22 cellular contexts compared by ENCODE assay signal in the genomic region with DNA sequence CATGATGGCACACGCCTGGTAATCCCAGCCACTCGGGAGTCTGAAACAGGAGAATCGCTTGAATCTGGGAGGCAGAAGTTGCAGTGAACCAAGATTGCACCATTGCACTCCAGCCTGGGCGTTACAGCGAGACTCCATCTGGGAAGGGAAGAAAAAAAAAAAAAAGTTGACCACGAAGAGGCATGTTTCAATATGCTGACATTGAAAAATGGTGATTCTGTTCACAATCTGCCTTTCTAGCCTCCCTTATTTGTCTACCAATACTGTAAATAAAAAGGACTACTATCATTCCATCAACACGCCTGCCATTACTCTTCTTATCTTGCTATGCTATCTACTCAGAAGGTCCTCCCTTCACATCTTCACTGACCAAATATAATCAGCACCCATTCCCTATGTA. TPM values are rescaled to one million over a fixed set of nuclear protein-coding genes. Genes with fewer than 3 reads are reported as not detected.
A peak's percentile ranks its signal among the peaks of the same experiment; 100 is the strongest.
DNase-seq lines count a peak whose midpoint lies in the region; ATAC-seq, FAIRE-seq and TF ChIP-seq lines count a peak whose summit lies in the region.
"Had no signal": no experiment of that assay in that cellular context is flagged by ENCODE, and none has a peak within 500 bp of the region (broad histone marks: within the 10 kb centered on the region; RNA-seq: fewer than 3 reads in every experiment).

No MANE protein-coding gene starts in this region.

- TF ChIP-seq RAD21 in A549 (conservative IDR thresholded peaks at IDR 0.05 in 1 of 2, IDR thresholded peaks at IDR 0.05 in 1 of 2), result no peak
- no peak for TF ChIP-seq RAD21 in GM12878 (IDR thresholded peaks at IDR 0.05; ENCODE audit: insufficient read depth, low read depth, low read length)

- H3K27me3 Mint-ChIP-seq in T-helper 17 cell (no peaks in the 10 kb centered on the region), endothelial cell (ENCODE audit: unreplicated experiment) (no peaks in the 10 kb centered on the region)
- H3K27me3 Mint-ChIP-seq in activated naive CD4-positive, alpha-beta T cell treated with anti-CD3 and anti-CD28 coated beads, Interleukin-2, amount 10 ng/mL, durations not matched to agents 7 days and 5 days, result no peaks in the 10 kb centered on the region
- H3K27me3 Mint-ChIP-seq: CD4-positive, CD25-positive, alpha-beta regulatory T cell; CD8-positive, alpha-beta memory T cell had no signal

- BruUV-seq in GM12878 (replicated peaks; lab: Mats Ljungman, UMichigan), result TSS peak; percentile 33

- no peaks in the 10 kb centered on the region for H3K9me3 Mint-ChIP-seq in endothelial cell (ENCODE audit: unreplicated experiment)
- no peaks in the 10 kb centered on the region for H3K9me3 Mint-ChIP-seq in activated naive CD4-positive, alpha-beta T cell treated with anti-CD3 and anti-CD28 coated beads, Interleukin-2, amount 10 ng/mL, durations not matched to agents 7 days and 5 days
- H3K9me3 Mint-ChIP-seq: CD8-positive, alpha-beta memory T cell had no signal

- no peak overlapping the region for H3K27ac Mint-ChIP-seq in T-helper 17 cell
- no peak overlapping the region for H3K27ac Mint-ChIP-seq in endothelial cell (ENCODE audit: unreplicated experiment)
- H3K27ac Mint-ChIP-seq in activated naive CD4-positive, alpha-beta T cell treated with anti-CD3 and anti-CD28 coated beads, Interleukin-2, amount 10 ng/mL, durations not matched to agents 7 days and 5 days, result no peak overlapping the region

- H3K4me1 ChIP-seq in A549 (peaks cover 24% of the 10 kb centered on the region), GM12878 (ENCODE audit: control insufficient read depth, insufficient read depth, low read length) (no peaks in the 10 kb centered on the region)
- H3K4me1 ChIP-seq: BE2C, HAP-1 had no signal

- no peaks in the 10 kb centered on the region for H3K9me3 ChIP-seq in A549
- no peaks in the 10 kb centered on the region for H3K9me3 ChIP-seq in T-helper 17 cell (ENCODE audit: control insufficient read depth, low read length, poor library complexity, severe bottlenecking)
- no peaks in the 10 kb centered on the region for H3K9me3 ChIP-seq in GM12878 (replicated peaks; ENCODE audit: control insufficient read depth, insufficient read depth, low read length)
- H3K9me3 ChIP-seq: BE2C, HAP-1 had no signal

- TF ChIP-seq CTCF in A549 (IDR thresholded peaks at IDR 0.05), result no peak
- TF ChIP-seq CTCF in GM12878 (IDR thresholded peaks at IDR 0.05 in 2 of 3, conservative IDR thresholded peaks at IDR 0.05 in 1 of 3; ENCODE audit: control insufficient read depth in 2 of 3, extremely low read depth in 1 of 3, insufficient read depth in 1 of 3, low read depth in 3 of 3, low read length in 3 of 3), result no peak
- TF ChIP-seq CTCF in endothelial cell (IDR thresholded peaks at IDR 0.05; ENCODE audit: unreplicated experiment), result no peak

- POLR2A ChIA-PET in A549 (lab: Yijun Ruan, JAX), result no interaction called here
- POLR2A ChIA-PET in GM12878 (lab: Charles Lee), result interaction anchor here (0.8 to 1.1 kb wide), 2 partner anchors 13 to 185 kb away, joined by 3 to 4 read pairs; no protein-coding TSS in a partner anchor

- H3K79me2 ChIP-seq in GM12878 (ENCODE audit: control insufficient read depth, insufficient read depth, low read length), result no peaks in the 10 kb centered on the region; the same call in 1 of the 2 replicates

- no peaks in the 10 kb centered on the region for H3K27me3 ChIP-seq in GM12878 (replicated peaks in 1 of 2; ENCODE audit: control insufficient read depth in 2 of 2, insufficient read depth in 2 of 2, low read length in 1 of 2)
- H3K27me3 ChIP-seq: BE2C had no signal

- TF ChIP-seq EP300 in A549 (IDR thresholded peaks at IDR 0.05) (no peak), GM12878 (IDR thresholded peaks at IDR 0.05; ENCODE audit: borderline replicate concordance in 1 of 2, control insufficient read depth in 1 of 2, low read depth in 2 of 2, low read length in 2 of 2) (no peak)

- CTCF ChIA-PET in A549 (lab: Yijun Ruan, JAX), result no interaction called here
- CTCF ChIA-PET in GM12878 (lab: Yijun Ruan, JAX), result no interaction called here
- CTCF ChIA-PET in activated naive CD4-positive, alpha-beta T cell treated with anti-CD3 and anti-CD28 coated beads, Interleukin-2, amount 10 ng/mL, durations not matched to agents 7 days and 5 days (lab: Charles Lee), result interaction anchor here (0.6 to 1.4 kb wide), 2 partner anchors 9 to 17 kb away, joined by 4 read pairs; no protein-coding TSS in a partner anchor

- no peaks in the 10 kb centered on the region for H4K20me1 ChIP-seq in GM12878 (ENCODE audit: control insufficient read depth, insufficient read depth)

- DNase-seq in A549 (ENCODE audit: low read depth in 1 of 2, low spot score in 1 of 2) (no peak), T-helper 17 cell (no peak), GM12878 (ENCODE audit: low read depth, low spot score) (no peak), endothelial cell (ENCODE audit: low spot score) (no peak), SHP77 (lab: John Stamatoyannopoulos, UW) (no peak)
- no peak for DNase-seq in activated naive CD4-positive, alpha-beta T cell treated with anti-CD3 and anti-CD28 coated beads, Interleukin-2, amount 10 ng/mL, durations not matched to agents 7 days and 5 days
- DNase-seq: 8988T; ACHN; BE2C; C1 segment of cervical spinal cord; CD4-positive, CD25-positive, alpha-beta regulatory T cell; CD8-positive, alpha-beta memory T cell; COR-L47; DMS79; GDM1; GM23248; IMR-90; KBM-7 had no signal

- in situ Hi-C loops in GM12878 (cut with MboI), result no loop called here

- TF ChIP-seq POLR2A in A549 (IDR thresholded peaks at IDR 0.05; ENCODE audit: low read length), result no peak
- no peak for TF ChIP-seq POLR2A in GM12878 (IDR thresholded peaks at IDR 0.05; ENCODE audit: low read depth, low read length)

- H3K4me1 Mint-ChIP-seq in T-helper 17 cell (peaks cover 7% of the 10 kb centered on the region), endothelial cell (ENCODE audit: unreplicated experiment) (no peaks in the 10 kb centered on the region)
- H3K4me1 Mint-ChIP-seq in activated naive CD4-positive, alpha-beta T cell treated with anti-CD3 and anti-CD28 coated beads, Interleukin-2, amount 10 ng/mL, durations not matched to agents 7 days and 5 days, result no peaks in the 10 kb centered on the region

- H3K27ac ChIP-seq in A549 (no peak overlapping the region), GM12878 (ENCODE audit: control insufficient read depth, insufficient read depth) (no peak overlapping the region)
- H3K27ac ChIP-seq: GM23248, HL-60 had no signal

- no peak overlapping the region for H2AFZ ChIP-seq in GM12878 (ENCODE audit: control insufficient read depth, low read depth, low read length)
- H2AFZ ChIP-seq: GM23248 had no signal

- H3K4me2 ChIP-seq in A549 (no peak overlapping the region), GM12878 (ENCODE audit: control insufficient read depth, insufficient read depth) (no peak overlapping the region)

- H3K4me3 Mint-ChIP-seq in T-helper 17 cell (peak overlapping the region; percentile 41), endothelial cell (ENCODE audit: unreplicated experiment) (peak overlapping the region; percentile 21)
- H3K4me3 Mint-ChIP-seq in activated naive CD4-positive, alpha-beta T cell treated with anti-CD3 and anti-CD28 coated beads, Interleukin-2, amount 10 ng/mL, durations not matched to agents 7 days and 5 days, result no peak overlapping the region
- H3K4me3 Mint-ChIP-seq: CD8-positive, alpha-beta memory T cell had no signal

- SMC1A ChIA-PET in GM12878 (lab: Charles Lee; ENCODE audit: uncharacterized antibody, unreplicated experiment), result no interaction called here

- peaks cover 18% of the 10 kb centered on the region for H3K36me3 Mint-ChIP-seq in T-helper 17 cell (ENCODE audit: low read depth)
- peaks cover 29% of the 10 kb centered on the region for H3K36me3 Mint-ChIP-seq in endothelial cell (ENCODE audit: low read depth, unreplicated experiment)
- peaks cover 41% of the 10 kb centered on the region for H3K36me3 Mint-ChIP-seq in activated naive CD4-positive, alpha-beta T cell treated with anti-CD3 and anti-CD28 coated beads, Interleukin-2, amount 10 ng/mL, durations not matched to agents 7 days and 5 days

- H3K9ac ChIP-seq in GM12878 (ENCODE audit: control insufficient read depth, insufficient read depth, low read length), result no peak overlapping the region
- H3K9ac ChIP-seq: GM23248 had no signal

- H3K36me3 ChIP-seq in GM12878 (ENCODE audit: control insufficient read depth in 2 of 2, insufficient read depth in 2 of 2, low read length in 1 of 2), result peaks cover 0 to 30% of the 10 kb centered on the region in 2 experiments
- H3K36me3 ChIP-seq: BE2C had no signal

- no peak overlapping the region for H3K4me3 ChIP-seq in A549
- H3K4me3 ChIP-seq in GM12878, result no peak overlapping the region
- H3K4me3 ChIP-seq: GM23248, HAP-1 had no signal

- 95% methylated on average over 7 of the region's 7 CpGs for WGBS in A549 (ENCODE audit: missing lambda C conversion rate)
- WGBS in GM12878 (ENCODE audit: insufficient coverage, insufficient replicate concordance, low lambda C conversion rate, missing lambda C conversion rate), result 94% methylated on average over 7 of the region's 7 CpGs

- no peak for FAIRE-seq in A549 (lab: Jason Lieb, UNC)
- no peak for FAIRE-seq in GM12878 (lab: Jason Lieb, UNC)
- FAIRE-seq: D721Med had no signal

- RAD21 ChIA-PET in GM12878 (lab: Charles Lee; ENCODE audit: unreplicated experiment), result no interaction called here

- intact Hi-C loops in GM12878 (cut with micrococcal nuclease; ENCODE audit: unreplicated experiment), result no loop called here

- ATAC-seq in A549, result no peak
- no peak for ATAC-seq in T-helper 17 cell
- ATAC-seq in GM12878, result no peak
- ATAC-seq in HG02884 (IDR thresholded peaks at IDR 0.05; ENCODE audit: unreplicated experiment), result no peak

RNA-seq across cellular contexts. Expression of a gene that starts 18.4 kb away (rescaled TPM):
- polyA plus RNA-seq in A549 (2011; rRNA removed), result 53.3 and 59.9 TPM in 2 replicates
- 8.1 and 9.0 TPM in 2 replicates for polyA plus RNA-seq in A549 (2012; cell fraction: cytosol; rRNA removed)
- 5.8 and 9.4 TPM in 2 replicates for polyA plus RNA-seq in A549 (2012; cell fraction: nucleus; rRNA removed)
- polyA plus RNA-seq in A549 (2017; fragmentation: RNase III; extraction: RNeasy Plus Mini Kit Qiagen cat#74134 plus additional on column Dnase treatment), result 23.2 to 24.4 TPM (median 24.0 TPM) in 3 replicates
- 29.6 and 30.6 TPM in 2 replicates for polyA minus RNA-seq in A549 (2011; rRNA and poly(A)+ RNA removed)
- 10 to 100 TPM; 15.1 to 18.7 TPM for total RNA-seq in T-helper 17 cell
- total RNA-seq in GM12878 (2013; cell fraction: nucleolus; rRNA removed), result 29.2 and 30.2 TPM in 2 replicates
- 23.8 and 28.2 TPM in 2 replicates for total RNA-seq in GM12878 (2014; rRNA removed)
- total RNA-seq in GM12878 (2014; rRNA removed; fragmentation: Illumina TruSeq; extraction: Trizol), result 28.4 and 29.7 TPM in 2 replicates
- 46.8 and 53.9 TPM in 2 replicates for total RNA-seq in GM12878 (2021)
- 14.1 TPM for polyA plus RNA-seq in GM12878 (2011; ENCODE audit: low read depth)
- polyA plus RNA-seq in GM12878 (2011; rRNA removed), result 20.5 and 34.1 TPM in 2 replicates
- 10.2 and 15.1 TPM in 2 replicates for polyA plus RNA-seq in GM12878 (2011; cell fraction: cytosol; rRNA removed)
- 8.4 and 11.9 TPM in 2 replicates for polyA plus RNA-seq in GM12878 (2011; cell fraction: nucleus; rRNA removed)
- 19.4 and 24.3 TPM in 2 replicates for polyA plus RNA-seq in GM12878 (2012)
- 25.1 and 32.6 TPM in 2 replicates for polyA plus RNA-seq in GM12878 (2014; fragmentation: Illumina TruSeq; extraction: Trizol)
- 10 to 100 TPM; 10.1 to 13.0 TPM for polyA plus RNA-seq in GM12878 (2014; fragmentation: Nextera tagmentation; extraction: Ambion mirVana)
- 14.6 and 17.4 TPM in 2 replicates for polyA plus RNA-seq in GM12878 (2014; rRNA removed)
- polyA plus RNA-seq in GM12878 (2016; fragmentation: Nextera tagmentation; extraction: Ambion mirVana), result 10 to 100 TPM; 81.9 to 95.2 TPM
- polyA minus RNA-seq in GM12878 (2011; rRNA and poly(A)+ RNA removed), result 22.9 and 30.2 TPM in 2 replicates
- polyA minus RNA-seq in GM12878 (2011; cell fraction: cytosol; rRNA and poly(A)+ RNA removed), result 15.3 and 19.4 TPM in 2 replicates
- polyA minus RNA-seq in GM12878 (2011; cell fraction: nucleus; rRNA and poly(A)+ RNA removed), result 6.9 and 10.6 TPM in 2 replicates
- 52.8 TPM for total RNA-seq in endothelial cell (ENCODE audit: unreplicated experiment)
